Comparison of ENCODE assay signal across 8 cellular contexts in the genomic region with DNA sequence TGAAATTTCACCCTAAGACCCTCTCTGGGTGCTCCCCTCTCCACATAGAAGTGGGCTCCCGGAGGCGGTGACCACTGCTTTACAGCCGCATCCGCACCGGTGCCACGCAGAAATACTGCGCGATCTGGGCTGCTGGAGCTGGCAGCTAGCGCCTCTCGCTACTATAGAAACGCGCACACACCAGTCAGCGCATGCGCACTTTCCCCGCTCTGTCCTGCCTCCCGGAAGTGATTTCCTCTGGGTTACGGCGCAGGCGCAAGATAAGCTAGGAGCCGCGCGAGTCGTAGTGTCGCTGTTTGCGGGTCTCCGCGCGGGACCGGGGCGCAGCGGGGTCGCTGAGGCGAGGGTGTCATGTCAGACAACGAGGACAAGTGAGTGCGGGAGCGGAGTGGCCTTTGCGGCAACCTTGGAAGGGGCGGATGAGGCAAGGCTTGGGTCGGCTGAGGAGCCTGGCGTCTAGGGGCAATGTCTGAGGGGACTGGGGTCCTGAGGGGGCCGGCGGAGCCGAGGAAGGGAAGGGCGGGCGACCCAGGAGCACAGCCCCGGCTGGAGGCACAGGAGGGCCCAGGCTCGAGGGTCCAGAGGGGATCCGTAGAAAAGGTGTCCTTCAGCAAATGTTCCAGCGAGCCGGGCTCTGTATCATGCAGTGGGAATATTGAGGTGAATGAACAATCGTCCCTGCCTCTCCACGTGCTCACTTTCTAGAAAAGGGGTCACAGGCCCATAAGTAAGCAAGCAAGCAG. TPM values are rescaled to one million over a fixed set of nuclear protein-coding genes. Genes with fewer than 3 reads are reported as not detected.
DNase-seq lines count a peak whose midpoint lies in the region; ATAC-seq and TF ChIP-seq lines count a peak whose summit lies in the region.

A gene (minus strand): TSS at position 165 of the 743 bp plus-strand sequence. CDS start 452 bp downstream, outside the sequence.
A gene (plus strand): TSS at position 263 of the 743 bp plus-strand sequence. CDS start 89 bp downstream, at position 352.

- intact Hi-C loops in activated B cell treated with CpG ODN at 0.5 μM for 24 hours (cut with micrococcal nuclease), result loop anchor here (1.0 to 5.0 kb wide), 4 partner anchors 19 to 346 kb away; a partner anchor contains a TSS

- DNase-seq in AG09319 (ENCODE audit: extremely low read depth, low read depth) (peak; percentile 88), NCI-H226 (peak; percentile 70), activated B cell treated with CpG ODN at 0.5 μM for 24 hours (peak; percentile 89), caudate nucleus (lab: John Stamatoyannopoulos, UW) (peak; percentile 36 to 94 (median 86)), inferior parietal cortex (ENCODE audit: extremely low spot score) (peak; percentile 98), smooth muscle cell of the brain vasculature (ENCODE audit: low read depth, low spot score) (peak; percentile 84)

- POLR2A ChIA-PET in activated B cell treated with CpG ODN at 0.5 μM for 24 hours (lab: Charles Lee), result interaction anchor here (0.6 to 1.5 kb wide), 7 partner anchors 12 to 1566 kb away, joined by 3 to 4 read pairs (median 3); a partner anchor contains a TSS

- H3K9me3 Mint-ChIP-seq in activated B cell treated with CpG ODN at 0.5 μM for 24 hours, result no peaks in the 10 kb centered on the region

- peaks cover 27% of the 10 kb centered on the region for H3K36me3 Mint-ChIP-seq in activated B cell treated with CpG ODN at 0.5 μM for 24 hours (ENCODE audit: low read depth)

- peak within 1 kb of the TSS; percentile 100 for H3K4me3 Mint-ChIP-seq in activated B cell treated with CpG ODN at 0.5 μM for 24 hours

- peak; percentile 96 for TF ChIP-seq POLR2A in GM18951 (IDR thresholded peaks at IDR 0.05; ENCODE audit: extremely low read depth, insufficient read depth, insufficient read length)

- H3K27ac ChIP-seq in caudate nucleus (ENCODE audit: low read depth, low read length), result peak within 1 kb of the TSS; percentile 67

- peak within 1 kb of the TSS; percentile 95 for H3K27ac Mint-ChIP-seq in activated B cell treated with CpG ODN at 0.5 μM for 24 hours

- in situ Hi-C loops in GM18951 (cut with MboI; ENCODE audit: low sequenced_read_pairs, unreplicated experiment), result no loop called here

- peak; percentile 90 for ATAC-seq in HG03175 (IDR thresholded peaks at IDR 0.05; ENCODE audit: unreplicated experiment)
- peak; percentile 93 for ATAC-seq in activated B cell treated with CpG ODN at 0.5 μM for 24 hours (ENCODE audit: low read depth)

- TF ChIP-seq CTCF in AG09319 (IDR thresholded peaks at IDR 0.05; ENCODE audit: low read depth, low read length) (no peak), activated B cell treated with CpG ODN at 0.5 μM for 24 hours (IDR thresholded peaks at IDR 0.05) (no peak)

- peaks cover 30% of the 10 kb centered on the region for H3K4me1 Mint-ChIP-seq in activated B cell treated with CpG ODN at 0.5 μM for 24 hours

- CTCF ChIA-PET in activated B cell treated with CpG ODN at 0.5 μM for 24 hours (lab: Charles Lee), result interaction anchor here (0.8 to 2.3 kb wide), 2 partner anchors 135 to 295 kb away, joined by 3 to 10 read pairs; a partner anchor contains a TSS

- H3K27me3 Mint-ChIP-seq in activated B cell treated with CpG ODN at 0.5 μM for 24 hours, result peaks cover 14% of the 10 kb centered on the region

RNA-seq across cellular contexts. Expression of the first gene that starts in this region (rescaled TPM):
- total RNA-seq in activated B cell treated with CpG ODN at 0.5 μM for 24 hours, result 0.16 TPM in 1 of 2 replicates, not detected in the other

RNA-seq across cellular contexts. Expression of the second gene that starts in this region (rescaled TPM):
- total RNA-seq in activated B cell treated with CpG ODN at 0.5 μM for 24 hours, result 47.8 and 67.3 TPM in 2 replicates

Comparison
In these comparisons a context has a peak if more than half of its experiments do, and no peak if none do; other contexts are left out.
1. Peak in every context shown above with its lines: DNase-seq, ATAC-seq and H3K27ac ChIP-seq.